Comparison of ENCODE assay signal across 9 cellular contexts in the genomic region with DNA sequence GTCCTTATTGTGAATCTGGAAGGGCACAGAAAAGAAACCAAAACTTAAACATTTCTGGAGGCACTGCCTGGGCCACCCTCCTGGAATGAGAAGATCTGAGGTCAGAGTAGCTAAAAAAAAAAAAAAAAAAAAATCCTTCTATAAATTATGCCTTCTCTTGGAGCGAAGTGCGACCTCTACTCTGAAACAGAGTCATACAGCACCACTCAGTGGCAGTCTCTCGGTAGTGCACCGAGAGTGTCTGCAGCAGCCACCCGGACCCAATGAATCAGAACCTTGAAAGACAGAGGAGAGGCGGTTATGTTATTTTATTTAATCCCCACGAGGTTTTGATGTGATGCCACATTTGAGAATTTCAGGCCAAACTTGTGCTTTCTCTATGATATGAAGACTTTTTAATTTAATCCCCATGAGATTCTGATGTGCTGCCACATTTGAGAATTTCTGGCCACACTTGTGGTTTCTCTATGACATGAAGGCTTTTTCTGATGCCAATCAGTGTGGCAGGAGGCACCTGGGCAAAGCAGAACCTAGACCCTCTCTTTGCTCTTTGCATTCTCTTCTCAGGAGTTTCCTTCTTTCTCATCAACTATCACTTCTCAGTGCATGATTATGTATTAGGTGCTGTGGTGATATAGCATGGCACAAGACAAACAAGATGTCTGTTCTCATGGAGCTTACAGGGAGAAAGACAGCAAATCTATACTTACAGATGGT. TPM values are rescaled to one million over a fixed set of nuclear protein-coding genes. Genes with fewer than 3 reads are reported as not detected.
DNase-seq lines count a peak whose midpoint lies in the region; ATAC-seq, FAIRE-seq and TF ChIP-seq lines count a peak whose summit lies in the region.
"Had no signal": no experiment of that assay in that cellular context is flagged by ENCODE, and none has a peak within 500 bp of the region (broad histone marks: within the 10 kb centered on the region; RNA-seq: fewer than 3 reads in every experiment).

No MANE protein-coding gene starts in this region.

- DNase-seq in GM12891 (ENCODE audit: insufficient read length, low spot score): no peak
- DNase-seq in NCI-H1105 (lab: John Stamatoyannopoulos, UW): peak; percentile 0
- DNase-seq in WERI-Rb-1: peak; percentile 31
- peak; percentile 52 for DNase-seq in dedifferentiated amniotic fluid mesenchymal stem cell (ENCODE audit: extremely low spot score)
- peak; percentile 51 for DNase-seq in lower lobe of right lung
- no peak for DNase-seq in KG1 (lab: John Stamatoyannopoulos, UW)

- TF ChIP-seq POLR2A in GM12891 (IDR thresholded peaks at IDR 0.05; ENCODE audit: low read depth, low read length): no peak

- no peak overlapping the region for H3K4me3 ChIP-seq in WERI-Rb-1 (ENCODE audit: low read depth, low read length)
- H3K4me3 ChIP-seq in lower lobe of right lung: no peak overlapping the region

- H3K27ac ChIP-seq in WERI-Rb-1: no peak overlapping the region
- no peak overlapping the region for H3K27ac ChIP-seq in lower lobe of right lung

- no peaks in the 10 kb centered on the region for H3K4me1 Mint-ChIP-seq in stimulated activated memory B cell treated with anti-CD40 and anti-IgM and Interleukin-4, amounts not matched to agents 10 μg/mL and 1 μg/mL and 100 μg/mL, for 72 hours

- H3K36me3 ChIP-seq in WERI-Rb-1: no peaks in the 10 kb centered on the region
- H3K36me3 ChIP-seq in lower lobe of right lung: no peaks in the 10 kb centered on the region

- H3K9me3 ChIP-seq in WERI-Rb-1 (ENCODE audit: severe bottlenecking): no peaks in the 10 kb centered on the region
- no peaks in the 10 kb centered on the region for H3K9me3 ChIP-seq in lower lobe of right lung

- ATAC-seq in lower lobe of right lung: peak; percentile 76 to 79
- peak; percentile 90 for ATAC-seq in stimulated activated memory B cell treated with anti-CD40 and anti-IgM and Interleukin-4, amounts not matched to agents 10 μg/mL and 1 μg/mL and 100 μg/mL, for 72 hours

- no peaks in the 10 kb centered on the region for H3K9me3 Mint-ChIP-seq in stimulated activated memory B cell treated with anti-CD40 and anti-IgM and Interleukin-4, amounts not matched to agents 10 μg/mL and 1 μg/mL and 100 μg/mL, for 72 hours

- no peak overlapping the region for H3K4me3 Mint-ChIP-seq in stimulated activated memory B cell treated with anti-CD40 and anti-IgM and Interleukin-4, amounts not matched to agents 10 μg/mL and 1 μg/mL and 100 μg/mL, for 72 hours

- H3K27ac Mint-ChIP-seq in stimulated activated memory B cell treated with anti-CD40 and anti-IgM and Interleukin-4, amounts not matched to agents 10 μg/mL and 1 μg/mL and 100 μg/mL, for 72 hours: no peak overlapping the region

- H3K4me1 ChIP-seq in lower lobe of right lung: no peaks in the 10 kb centered on the region

- intact Hi-C loops in lower lobe of right lung (cut with DNase I): loop anchor here (10.0 kb wide), 1 partner anchor 222 kb away; no protein-coding TSS in a partner anchor

- TF ChIP-seq CTCF in WERI-Rb-1 (IDR thresholded peaks at IDR 0.05; ENCODE audit: low read depth, low read length) (peak; percentile 47), lower lobe of right lung (IDR thresholded peaks at IDR 0.05) (peak; percentile 71)

- H3K27me3 ChIP-seq in WERI-Rb-1 (ENCODE audit: insufficient read depth, low read depth, severe bottlenecking): peaks cover 59% of the 10 kb centered on the region
- H3K27me3 ChIP-seq in lower lobe of right lung (ENCODE audit: low read depth): no peaks in the 10 kb centered on the region

- peak; percentile 82 for FAIRE-seq in A204.1 (lab: Jason Lieb, UNC)
- FAIRE-seq in GM12891 (lab: Jason Lieb, UNC): peak; percentile 9

- H3K36me3 Mint-ChIP-seq in stimulated activated memory B cell treated with anti-CD40 and anti-IgM and Interleukin-4, amounts not matched to agents 10 μg/mL and 1 μg/mL and 100 μg/mL, for 72 hours: no peaks in the 10 kb centered on the region

- no peaks in the 10 kb centered on the region for H3K27me3 Mint-ChIP-seq in stimulated activated memory B cell treated with anti-CD40 and anti-IgM and Interleukin-4, amounts not matched to agents 10 μg/mL and 1 μg/mL and 100 μg/mL, for 72 hours

TF ChIP-seq in GM12891, 5 proteins besides CTCF, POLR2A, EP300 and RAD21:
- TF ChIP-seq PAX5 (IDR thresholded peaks at IDR 0.05; ENCODE audit: insufficient read depth, low read length, severe bottlenecking) (no peak), SPI1 (IDR thresholded peaks at IDR 0.05; ENCODE audit: low read depth, low read length) (no peak), POU2F2 (IDR thresholded peaks at IDR 0.05; ENCODE audit: low read depth, low read length) (no peak), POLR2AphosphoS5 (IDR thresholded peaks at IDR 0.05; ENCODE audit: low read depth, low read length) (no peak), TAF1 (IDR thresholded peaks at IDR 0.05; ENCODE audit: low read depth, low read length) (no peak)

RNA-seq across cellular contexts. Expression of gene CT47C1, which starts 5.6 kb away (rescaled TPM):
- not detected for polyA plus RNA-seq in GM12891 (2012; ENCODE audit: low read depth, missing spikeins)
- total RNA-seq in lower lobe of right lung: not detected
- polyA plus RNA-seq: esophagus had no signal

Comparison
In these comparisons a context has a peak if more than half of its experiments do, and no peak if none do; other contexts are left out.
1. DNase-seq: peak in NCI-H1105 (single experiment), WERI-Rb-1 (single experiment), dedifferentiated amniotic fluid mesenchymal stem cell (single experiment) and lower lobe of right lung (single experiment); none in GM12891 (single experiment) and KG1 (single experiment).